ENCODE assay signal across 10 cellular contexts in genomic region chr17:60743812-60744211, GRCh38.
DNase-seq lines count a peak whose midpoint lies in the region; ATAC-seq and TF ChIP-seq lines count a peak whose summit lies in the region.
"Had no signal": no experiment of that assay in that cellular context is flagged by ENCODE, and none has a peak within 500 bp of the region (broad histone marks: within the 10 kb centered on the region; RNA-seq: fewer than 3 reads in every experiment).

No MANE protein-coding gene starts in this region.

- peaks cover 5% of the 10 kb centered on the region for H3K27me3 Mint-ChIP-seq in activated CD4-positive, alpha-beta T cell treated with anti-CD3 and anti-CD28 coated beads, Interleukin-2, amount 10 ng/mL, durations not matched to agents 24 days and 14 days
- no peaks in the 10 kb centered on the region for H3K27me3 Mint-ChIP-seq in natural killer cell treated with Interleukin-12 subunit alpha and Interleukin-12 subunit beta and Interleukin-15 and Interleukin-18, amount 100 ng/mL, for 72 hours

- intact Hi-C loops in mammary epithelial cell (cut with micrococcal nuclease) (no loop called here), transverse colon (cut with DNase I; ENCODE audit: low total_unique reads) (no loop called here)
- intact Hi-C loops in activated CD4-positive, alpha-beta T cell treated with anti-CD3 and anti-CD28 coated beads, Interleukin-2, amount 10 ng/mL, durations not matched to agents 24 days and 14 days (cut with micrococcal nuclease), result no loop called here

- TF ChIP-seq EP300 in transverse colon (IDR thresholded peaks at IDR 0.05; ENCODE audit: low read depth), result no peak

- no peaks in the 10 kb centered on the region for H3K4me1 Mint-ChIP-seq in activated CD4-positive, alpha-beta T cell treated with anti-CD3 and anti-CD28 coated beads, Interleukin-2, amount 10 ng/mL, durations not matched to agents 24 days and 14 days
- peaks cover 5 to 6% of the 10 kb centered on the region in 2 donors for H3K4me1 Mint-ChIP-seq in natural killer cell treated with Interleukin-12 subunit alpha and Interleukin-12 subunit beta and Interleukin-15 and Interleukin-18, amount 100 ng/mL, for 72 hours (ENCODE audit: low read depth in 2 of 2)

- H3K4me1 ChIP-seq in mammary epithelial cell (ENCODE audit: insufficient read depth, low read length), result peaks cover 5% of the 10 kb centered on the region
- peaks cover 0 to 19% (median 3%) of the 10 kb centered on the region in 4 donors for H3K4me1 ChIP-seq in transverse colon

- dilution Hi-C loops in mammary epithelial cell (cut with HindIII; ENCODE audit: low sequenced_read_pairs), result no loop called here

- no peak overlapping the region for H3K27ac Mint-ChIP-seq in activated CD4-positive, alpha-beta T cell treated with anti-CD3 and anti-CD28 coated beads, Interleukin-2, amount 10 ng/mL, durations not matched to agents 24 days and 14 days
- H3K27ac Mint-ChIP-seq in natural killer cell treated with Interleukin-12 subunit alpha and Interleukin-12 subunit beta and Interleukin-15 and Interleukin-18, amount 100 ng/mL, for 72 hours, result no peak overlapping the region

- H3K4me3 ChIP-seq in mammary epithelial cell (replicated peaks in 1 of 3; ENCODE audit: insufficient read depth in 1 of 3, low read depth in 2 of 3, low read length in 3 of 3) (peak overlapping the region; percentile 20 to 45 (median 36)), transverse colon (no peak overlapping the region)

- H3K9me3 ChIP-seq in mammary epithelial cell (replicated peaks; ENCODE audit: insufficient read depth, low read length) (no peaks in the 10 kb centered on the region), transverse colon (no peaks in the 10 kb centered on the region)

- no peaks in the 10 kb centered on the region for H3K79me2 ChIP-seq in mammary epithelial cell (ENCODE audit: insufficient read depth, low read length)

- BruUV-seq in mammary epithelial cell (replicated peaks; lab: Mats Ljungman, UMichigan), result no TSS peak

- 0% methylated on average over 5 of the region's 5 CpGs for WGBS in mammary epithelial cell (ENCODE audit: low coverage, missing lambda C conversion rate)
- 16 to 32% methylated on average over 2 to 5 of the region's 5 CpGs for WGBS in transverse colon (ENCODE audit: low coverage in 1 of 2), 2 donors

- no peaks in the 10 kb centered on the region for H3K36me3 Mint-ChIP-seq in activated CD4-positive, alpha-beta T cell treated with anti-CD3 and anti-CD28 coated beads, Interleukin-2, amount 10 ng/mL, durations not matched to agents 24 days and 14 days (ENCODE audit: low read depth)
- no peaks in the 10 kb centered on the region for H3K36me3 Mint-ChIP-seq in natural killer cell treated with Interleukin-12 subunit alpha and Interleukin-12 subunit beta and Interleukin-15 and Interleukin-18, amount 100 ng/mL, for 72 hours

- TF ChIP-seq POLR2A in transverse colon (IDR thresholded peaks at IDR 0.05), result no peak

- DNase-seq in DMS53 (lab: John Stamatoyannopoulos, UW) (peak; percentile 15), DMS53 treated with DMSO at 0.1 percent for 48 hours (lab: John Stamatoyannopoulos, UW; ENCODE audit: unreplicated experiment) (no peak), mammary epithelial cell (peak; percentile 78), transverse colon (no peak)
- no peak for DNase-seq in activated CD4-positive, alpha-beta T cell treated with anti-CD3 and anti-CD28 coated beads, Interleukin-2, amount 10 ng/mL, durations not matched to agents 24 days and 14 days
- no peak for DNase-seq in natural killer cell treated with Interleukin-12 subunit alpha and Interleukin-12 subunit beta and Interleukin-15 and Interleukin-18, amount 100 ng/mL, for 72 hours (ENCODE audit: low spot score)
- DNase-seq: heart left ventricle had no signal

- H3K4me3 Mint-ChIP-seq in activated CD4-positive, alpha-beta T cell treated with anti-CD3 and anti-CD28 coated beads, Interleukin-2, amount 10 ng/mL, durations not matched to agents 24 days and 14 days, result no peak overlapping the region
- H3K4me3 Mint-ChIP-seq in natural killer cell treated with Interleukin-12 subunit alpha and Interleukin-12 subunit beta and Interleukin-15 and Interleukin-18, amount 100 ng/mL, for 72 hours, result no peak overlapping the region

- H4K20me1 ChIP-seq in mammary epithelial cell (ENCODE audit: insufficient read depth, low read length), result no peaks in the 10 kb centered on the region

- TF ChIP-seq CTCF in mammary epithelial cell (conservative IDR thresholded peaks at IDR 0.05 in 1 of 2, IDR thresholded peaks at IDR 0.05 in 1 of 2; ENCODE audit: extremely low read depth in 1 of 2, insufficient read depth in 1 of 2, low read depth in 1 of 2, low read length in 2 of 2) (no peak), transverse colon (IDR thresholded peaks at IDR 0.05) (no peak)

- no peaks in the 10 kb centered on the region for H3K27me3 ChIP-seq in mammary epithelial cell (ENCODE audit: insufficient read depth, low read length)
- no peaks in the 10 kb centered on the region for H3K27me3 ChIP-seq in layer of hippocampus (ENCODE audit: control insufficient read depth, insufficient read depth, low read length)
- no peaks in the 10 kb centered on the region for H3K27me3 ChIP-seq in transverse colon
- H3K27me3 ChIP-seq: heart left ventricle had no signal

- ATAC-seq in natural killer cell treated with Interleukin-12 subunit alpha and Interleukin-12 subunit beta and Interleukin-15 and Interleukin-18, amount 100 ng/mL, for 72 hours, result no peak
- no peak for ATAC-seq in HG03097 (IDR thresholded peaks at IDR 0.05; ENCODE audit: low FRiP score, unreplicated experiment)
- ATAC-seq: heart left ventricle had no signal

- peak overlapping the region; percentile 63 for H3K9ac ChIP-seq in mammary epithelial cell (ENCODE audit: insufficient read depth, low read length)

- H2AFZ ChIP-seq in mammary epithelial cell (ENCODE audit: low read depth, low read length), result peak overlapping the region; percentile 91

- CTCF ChIA-PET in mammary epithelial cell (lab: Charles Lee; ENCODE audit: low non-redundant PET), result interaction anchor here (0.6 kb wide), 1 partner anchor 831 kb away, joined by 6 read pairs; no protein-coding TSS in a partner anchor

- H3K36me3 ChIP-seq in mammary epithelial cell (ENCODE audit: insufficient read depth, low read length) (no peaks in the 10 kb centered on the region), transverse colon (no peaks in the 10 kb centered on the region)

- H3K27ac ChIP-seq in mammary epithelial cell (ENCODE audit: insufficient read depth, low read depth, low read length) (peak overlapping the region; percentile 86), layer of hippocampus (ENCODE audit: low read depth, low read length) (peak overlapping the region; percentile 50), transverse colon (peak overlapping the region; percentile 10 to 40 (median 18))
- H3K27ac ChIP-seq: 22Rv1, heart left ventricle had no signal

- no peaks in the 10 kb centered on the region for H3K9me3 Mint-ChIP-seq in activated CD4-positive, alpha-beta T cell treated with anti-CD3 and anti-CD28 coated beads, Interleukin-2, amount 10 ng/mL, durations not matched to agents 24 days and 14 days
- H3K9me3 Mint-ChIP-seq in natural killer cell treated with Interleukin-12 subunit alpha and Interleukin-12 subunit beta and Interleukin-15 and Interleukin-18, amount 100 ng/mL, for 72 hours, result no peaks in the 10 kb centered on the region

- peak overlapping the region; percentile 94 for H3K4me2 ChIP-seq in mammary epithelial cell (ENCODE audit: insufficient read depth, low read depth, low read length)

- in situ Hi-C loops in mammary epithelial cell (cut with MboI; ENCODE audit: low sequenced_read_pairs in 2 of 2) (no loop called here), transverse colon (cut with MboI; ENCODE audit: low pct_ligation_motif_present in 1 of 4, low pct_unique_long_range_greater_than_20kb in 1 of 4, low sequenced_read_pairs in 3 of 4) (loop anchor here in 3 of 4 donors (25.0 kb wide), 2 partner anchors 643 to 818 kb away; partner anchors contain the start of gene TBX2 (in 2 of the 3))

Comparison
In these comparisons a context has a peak if more than half of its experiments do, and no peak if none do; other contexts are left out.
1. DNase-seq: peak in DMS53 (single experiment) and mammary epithelial cell (single experiment); none in DMS53 treated with DMSO at 0.1 percent for 48 hours (single experiment), transverse colon (single experiment), activated CD4-positive, alpha-beta T cell treated with anti-CD3 and anti-CD28 coated beads, Interleukin-2, amount 10 ng/mL, durations not matched to agents 24 days and 14 days (single experiment) and natural killer cell treated with Interleukin-12 subunit alpha and Interleukin-12 subunit beta and Interleukin-15 and Interleukin-18, amount 100 ng/mL, for 72 hours (single experiment).
2. H3K27ac ChIP-seq: peak in every context shown above with its lines; median percentile 86 in mammary epithelial cell; 50 in layer of hippocampus; 18 in transverse colon.
3. H3K4me3 ChIP-seq: peak in mammary epithelial cell (3 of 3); none in transverse colon (0 of 4).
4. in situ Hi-C loops: an anchor here in transverse colon (25.0 kb wide); none called in mammary epithelial cell.